Comparison of ENCODE assay signal across 37 cellular contexts in genomic region chr4:2579910-2580309, GRCh38. TPM values are rescaled to one million over a fixed set of nuclear protein-coding genes. Genes with fewer than 3 reads are reported as not detected.
DNase-seq lines count a peak whose midpoint lies in the region; ATAC-seq, FAIRE-seq and TF ChIP-seq lines count a peak whose summit lies in the region.
"Had no signal": no experiment of that assay in that cellular context is flagged by ENCODE, and none has a peak within 500 bp of the region (broad histone marks: within the 10 kb centered on the region; RNA-seq: fewer than 3 reads in every experiment).

No MANE protein-coding gene starts in this region.

- no peak overlapping the region for H3K27ac Mint-ChIP-seq in endodermal cell
- H3K27ac Mint-ChIP-seq: B cell; CD4-positive, alpha-beta memory T cell; CD4-positive, alpha-beta T cell had no signal

- H2AFZ ChIP-seq in SK-N-SH (ENCODE audit: low read depth): no peak overlapping the region
- H2AFZ ChIP-seq in K562 (ENCODE audit: low read depth, low read length): no peak overlapping the region

- H3K4me3 ChIP-seq in SK-N-SH (ENCODE audit: low read depth in 2 of 2, low read length in 1 of 2): no peak overlapping the region
- H3K4me3 ChIP-seq in HEK293 (ENCODE audit: low read depth, low read length): no peak overlapping the region
- H3K4me3 ChIP-seq in K562: no peak overlapping the region
- no peak overlapping the region for H3K4me3 ChIP-seq in endodermal cell (ENCODE audit: low read length)
- H3K4me3 ChIP-seq: A549; BLaER1; BLaER1 treated with 17β-estradiol and CSF1 and Interleukin-3, amounts not matched to agents 10 nM and 100 nM had no signal

- peaks cover 100% of the 10 kb centered on the region for H3K79me2 ChIP-seq in SK-N-SH (ENCODE audit: insufficient read depth)
- H3K79me2 ChIP-seq in K562 (ENCODE audit: control insufficient read depth, insufficient read depth, low read length): peaks cover 89% of the 10 kb centered on the region

- POLR2A ChIA-PET in SK-N-SH (lab: Yijun Ruan, JAX): no interaction called here
- POLR2A ChIA-PET in HEK293 (lab: Yijun Ruan, JAX): no interaction called here
- POLR2A ChIA-PET in K562 (lab: Yijun Ruan, JAX): interaction anchor here (0.7 to 0.9 kb wide), 2 partner anchors 16 to 163 kb away, joined by 3 read pairs; no protein-coding TSS in a partner anchor

- H3K27ac ChIP-seq in SK-N-SH (ENCODE audit: low read depth in 2 of 2, low read length in 1 of 2) (no peak overlapping the region), HEK293 (ENCODE audit: extremely low read depth, low read depth, low read length) (no peak overlapping the region), K562 (ENCODE audit: extremely low read depth, low read depth, low read length) (no peak overlapping the region), endodermal cell (ENCODE audit: low read depth, low read length) (no peak overlapping the region)
- H3K27ac ChIP-seq: 22Rv1; A549; BLaER1; BLaER1 treated with 17β-estradiol and CSF1 and Interleukin-3, amounts not matched to agents 10 nM and 100 nM; C4-2B had no signal

- TF ChIP-seq EP300 in SK-N-SH (IDR thresholded peaks at IDR 0.05; ENCODE audit: borderline replicate concordance in 1 of 2, low read depth in 1 of 2, low read length in 1 of 2) (no peak), K562 (IDR thresholded peaks at IDR 0.05; ENCODE audit: low read length) (no peak)

- H3K4me1 ChIP-seq in SK-N-SH (ENCODE audit: control insufficient read depth in 1 of 2, insufficient read depth in 2 of 2, low read depth in 1 of 2, low read length in 1 of 2) (peaks cover 0 to 6% of the 10 kb centered on the region in 2 experiments; a peak in 1 of 4 replicates), HEK293 (ENCODE audit: control insufficient read depth, insufficient read depth, low read length) (peaks cover 10% of the 10 kb centered on the region), K562 (replicated peaks in 1 of 2; ENCODE audit: control insufficient read depth in 2 of 2, insufficient read depth in 2 of 2, low read length in 2 of 2) (peaks cover 0 to 6% of the 10 kb centered on the region in 2 experiments; a peak in 3 of 5 replicates), endodermal cell (ENCODE audit: control insufficient read depth, insufficient read depth, low read length) (no peaks in the 10 kb centered on the region)
- H3K4me1 ChIP-seq: BE2C had no signal

- no peaks in the 10 kb centered on the region for H3K27me3 ChIP-seq in SK-N-SH (ENCODE audit: insufficient read depth)
- H3K27me3 ChIP-seq in K562 (ENCODE audit: control insufficient read depth in 2 of 2, insufficient read depth in 2 of 2, low read length in 2 of 2): no peaks in the 10 kb centered on the region
- no peaks in the 10 kb centered on the region for H3K27me3 ChIP-seq in endodermal cell (ENCODE audit: control insufficient read depth, insufficient read depth, low read length, poor library complexity, severe bottlenecking)
- H3K27me3 ChIP-seq: BE2C; BLaER1; BLaER1 treated with 17β-estradiol and CSF1 and Interleukin-3, amounts not matched to agents 10 nM and 100 nM had no signal

- intact Hi-C loops in K562 (cut with micrococcal nuclease): no loop called here

- H4K20me1 ChIP-seq in SK-N-SH (ENCODE audit: insufficient read depth) (peaks cover 98% of the 10 kb centered on the region), K562 (replicated peaks; ENCODE audit: control insufficient read depth, insufficient read depth, low read length) (peaks cover 15% of the 10 kb centered on the region; the same call in 1 of the 2 replicates)

- H3K36me3 ChIP-seq in SK-N-SH (replicated peaks in 1 of 2; ENCODE audit: control insufficient read depth in 1 of 2, insufficient read depth in 2 of 2, low read length in 1 of 2): peaks cover 0 to 8% of the 10 kb centered on the region in 2 experiments
- H3K36me3 ChIP-seq in HEK293 (ENCODE audit: control insufficient read depth in 2 of 2, insufficient read depth in 1 of 2, low read length in 2 of 2): peaks cover 0 to 10% of the 10 kb centered on the region in 2 experiments; a peak in 2 of 3 replicates
- H3K36me3 ChIP-seq in K562 (ENCODE audit: control insufficient read depth, insufficient read depth, low read length): peaks cover 3% of the 10 kb centered on the region; the same call in 1 of the 3 replicates
- H3K36me3 ChIP-seq in endodermal cell (ENCODE audit: control insufficient read depth, insufficient read depth, low read length): peaks cover 18% of the 10 kb centered on the region

- H3K9me3 ChIP-seq in SK-N-SH (no peaks in the 10 kb centered on the region; the same call in 1 of the 2 replicates), HEK293 (ENCODE audit: control insufficient read depth, insufficient read depth, low read depth, low read length) (no peaks in the 10 kb centered on the region), K562 (replicated peaks; ENCODE audit: control insufficient read depth, insufficient read depth, low read depth, low read length) (no peaks in the 10 kb centered on the region), endodermal cell (ENCODE audit: control insufficient read depth, low read length) (peaks cover 18% of the 10 kb centered on the region)
- H3K9me3 ChIP-seq: A549, BE2C had no signal

- no peak for TF ChIP-seq RAD21 in SK-N-SH (IDR thresholded peaks at IDR 0.05; ENCODE audit: low read length)
- TF ChIP-seq RAD21 in K562 (CRISPR knock-in tag; conservative IDR thresholded peaks at IDR 0.05 in 1 of 2, IDR thresholded peaks at IDR 0.05 in 1 of 2): no peak

- in situ Hi-C loops in K562 (cut with MboI): no loop called here

- H3K27me3 Mint-ChIP-seq in endodermal cell (ENCODE audit: insufficient read depth): no peaks in the 10 kb centered on the region
- H3K27me3 Mint-ChIP-seq: B cell; CD4-positive, alpha-beta memory T cell; CD4-positive, alpha-beta T cell; CD4-positive, CD25-positive, alpha-beta regulatory T cell; CD8-positive, alpha-beta memory T cell had no signal

- no peaks in the 10 kb centered on the region for H3F3A ChIP-seq in SK-N-SH (replicated peaks; ENCODE audit: insufficient read depth)

- TF ChIP-seq CTCF in SK-N-SH (IDR thresholded peaks at IDR 0.05) (no peak), HEK293 (tag by site-specific recombination; IDR thresholded peaks at IDR 0.05) (no peak), K562 (IDR thresholded peaks at IDR 0.05 in 2 of 3, conservative IDR thresholded peaks at IDR 0.05 in 1 of 3; ENCODE audit: insufficient read depth in 2 of 3, low read depth in 1 of 3, low read length in 3 of 3) (no peak), endodermal cell (conservative IDR thresholded peaks at IDR 0.05) (no peak)

- no peaks in the 10 kb centered on the region for H3K9me2 ChIP-seq in SK-N-SH

- FAIRE-seq in K562 (lab: Jason Lieb, UNC): no peak
- FAIRE-seq: A204.1, A549, D721Med had no signal

- 94% methylated on average over 5 of the region's 5 CpGs for WGBS in SK-N-SH (ENCODE audit: low lambda C conversion rate)
- 93% methylated on average over 5 of the region's 5 CpGs for whole genome bisulfite sequencing in K562 (ENCODE audit: insufficient coverage, low coverage, missing lambda C conversion rate)
- 92 to 98% methylated on average over 5 of the region's 5 CpGs for WGBS in endodermal cell (ENCODE audit: insufficient coverage in 1 of 2, insufficient read length in 1 of 2), 2 experiments

- H3K4me2 ChIP-seq in SK-N-SH: no peak overlapping the region
- no peak overlapping the region for H3K4me2 ChIP-seq in K562 (ENCODE audit: insufficient read depth, low read length)
- H3K4me2 ChIP-seq: A549; BLaER1; BLaER1 treated with 17β-estradiol and CSF1 and Interleukin-3, amounts not matched to agents 10 nM and 100 nM had no signal

- peaks cover 17% of the 10 kb centered on the region for H3K9me3 Mint-ChIP-seq in endodermal cell
- H3K9me3 Mint-ChIP-seq: CD4-positive, alpha-beta memory T cell; CD4-positive, alpha-beta T cell; CD8-positive, alpha-beta T cell had no signal

- peaks cover 15% of the 10 kb centered on the region for H3K4me1 Mint-ChIP-seq in endodermal cell

- no peak for TF ChIP-seq POLR2A in K562 (conservative IDR thresholded peaks at IDR 0.05)

- no peaks in the 10 kb centered on the region for H3K9me1 ChIP-seq in K562 (ENCODE audit: control insufficient read depth, insufficient read depth, low read length)

- CTCF ChIA-PET in SK-N-SH (lab: Yijun Ruan, JAX) (interaction anchor here (1.0 kb wide), 1 partner anchor 16 kb away, joined by 3 read pairs; no protein-coding TSS in a partner anchor), HEK293 (lab: Yijun Ruan, JAX) (no interaction called here), K562 (lab: Yijun Ruan, JAX; ENCODE audit: low intra/inter-chr PET ratio) (no interaction called here)

- H3K9ac ChIP-seq in SK-N-SH (no peak overlapping the region), K562 (ENCODE audit: insufficient read depth in 1 of 2, low read depth in 2 of 2, low read length in 2 of 2) (no peak overlapping the region), endodermal cell (ENCODE audit: extremely low read depth, low read length, poor library complexity, severe bottlenecking) (no peak overlapping the region)
- H3K9ac ChIP-seq: BLaER1; BLaER1 treated with 17β-estradiol and CSF1 and Interleukin-3, amounts not matched to agents 10 nM and 100 nM had no signal

- no TSS peak for BruUV-seq in K562 (replicated peaks; lab: Mats Ljungman, UMichigan)

- no peak overlapping the region for H3K4me3 Mint-ChIP-seq in endodermal cell
- H3K4me3 Mint-ChIP-seq: B cell; CD14-positive monocyte; CD4-positive, alpha-beta memory T cell; CD4-positive, alpha-beta T cell; CD8-positive, alpha-beta memory T cell; CD8-positive, alpha-beta T cell had no signal

- DNase-seq in SK-N-SH (no peak), K562 (ENCODE audit: extremely low read depth in 1 of 4, low spot score in 3 of 4) (no peak), endodermal cell (peak; percentile 3), NCI-H748 treated with DMSO at 0.1 percent for 48 hours (lab: John Stamatoyannopoulos, UW) (no peak), hypothalamus (lab: John Stamatoyannopoulos, UW) (no peak)
- DNase-seq in stimulated activated CD4-positive, alpha-beta T cell treated with anti-CD3 and anti-CD28 coated beads, Interleukin-4, amount 100 ng/mL, for 1 hour: no peak
- DNase-seq: 8988T; ACHN; AML-193; BE2C; C1 segment of cervical spinal cord; Caco-2; Calu3; CD4-positive, alpha-beta memory T cell; CD4-positive, alpha-beta T cell; CD4-positive, CD25-positive, alpha-beta regulatory T cell; CD8-positive, alpha-beta memory T cell; CD8-positive, alpha-beta T cell; COR-L47; DMS 273 treated with DMSO at 0.1 percent for 48 hours; DMS153; DMS53; DMS79; DMS79 treated with DMSO at 0.1 percent for 48 hours; DND-41; EL had no signal

- ATAC-seq in SK-N-SH treated with all-trans-retinoic acid at 6 μM for 48 hours (no peak), K562 (no peak)
- ATAC-seq: A549; CD8-positive, alpha-beta T cell had no signal

- H3K36me3 Mint-ChIP-seq in endodermal cell (ENCODE audit: low read depth): peaks cover 34% of the 10 kb centered on the region

RNA-seq across cellular contexts. Expression of gene FAM193A, which starts 43.5 kb away (rescaled TPM):
- polyA plus RNA-seq in SK-N-SH (2012; rRNA removed) (7.0 and 9.2 TPM in 2 replicates), K562 (2011; rRNA removed) (5.3 and 5.7 TPM in 2 replicates), K562 (2014; fragmentation: Illumina TruSeq; extraction: Trizol) (15.3 and 16.2 TPM in 2 replicates), K562 (2014; fragmentation: Nextera tagmentation; extraction: Ambion mirVana) (under 1 TPM; 0.46 to 0.55 TPM), K562 (2014; rRNA removed) (9.5 and 9.6 TPM in 2 replicates)
- 6.3 and 7.8 TPM in 2 replicates for polyA plus RNA-seq in SK-N-SH (2012; cell fraction: cytosol; rRNA removed)
- polyA plus RNA-seq in SK-N-SH (2012; cell fraction: nucleus; rRNA removed): 28.8 and 33.4 TPM in 2 replicates
- total RNA-seq in K562 (2011; cell fraction: chromatin; rRNA removed; ENCODE audit: low replicate concordance): 72.1 and 83.0 TPM in 2 replicates
- total RNA-seq in K562 (2011; cell fraction: nucleolus; rRNA removed): 38.9 and 45.9 TPM in 2 replicates
- total RNA-seq in K562 (2011; cell fraction: nucleoplasm; rRNA removed): 36.3 and 46.0 TPM in 2 replicates
- total RNA-seq in K562 (2014; rRNA removed) (10.5 and 11.7 TPM in 2 replicates), K562 (2014; rRNA removed; fragmentation: Illumina TruSeq; extraction: Trizol) (8.5 and 9.2 TPM in 2 replicates), K562 (2015; rRNA removed; fragmentation: Illumina TruSeq; extraction: Trizol) (9.7 and 10.6 TPM in 2 replicates), K562 (2021) (23.8 and 24.6 TPM in 2 replicates), endodermal cell (10 to 100 TPM; 32.1 to 39.0 TPM)
- polyA plus RNA-seq in K562 (2011; cell fraction: cytosol; rRNA removed): 6.2 and 7.3 TPM in 2 replicates
- 15.6 and 25.6 TPM in 2 replicates for polyA plus RNA-seq in K562 (2011; cell fraction: nucleus; rRNA removed)
- polyA plus RNA-seq in K562 (2012): 15.9 and 16.0 TPM in 2 replicates
- polyA minus RNA-seq in K562 (2011; rRNA and poly(A)+ RNA removed): 13.8 and 14.6 TPM in 2 replicates
- polyA minus RNA-seq in K562 (2011; cell fraction: cytosol; rRNA and poly(A)+ RNA removed): 16.5 and 17.6 TPM in 2 replicates
- polyA minus RNA-seq in K562 (2011; cell fraction: nucleus; rRNA and poly(A)+ RNA removed): 16.0 and 19.1 TPM in 2 replicates
- 26.9 TPM for polyA plus RNA-seq in endodermal cell (2013, experiment 1 of 2)
- 25.5 TPM for polyA plus RNA-seq in endodermal cell (2013, experiment 2 of 2)
